ENCODE assay signal across 8 cellular contexts in genomic region chr21:20998456-20998789, GRCh38. TPM values are rescaled to one million over a fixed set of nuclear protein-coding genes. Genes with fewer than 3 reads are reported as not detected.
DNase-seq lines count a peak whose midpoint lies in the region; ATAC-seq and TF ChIP-seq lines count a peak whose summit lies in the region.

No MANE protein-coding gene starts in this region.

- intact Hi-C loops in vagina (cut with DNase I): no loop called here

- peak overlapping the region; percentile 27 for H3K27ac ChIP-seq in vagina

- H3K27me3 Mint-ChIP-seq in memory B cell: peaks cover 16% of the 10 kb centered on the region

- peak; percentile 0 for DNase-seq in stimulated activated CD4-positive, alpha-beta T cell treated with anti-CD3 and anti-CD28 coated beads, Interleukin-12 subunit alpha, Interleukin-12 subunit beta, amount 100 ng/mL, for 4 hours
- no peak for DNase-seq in stimulated activated CD4-positive, alpha-beta T cell treated with anti-CD3 and anti-CD28 coated beads, Interleukin-2, amount 100 ng/mL, for 24 hours
- DNase-seq in astrocyte of the spinal cord (ENCODE audit: low read depth, low spot score): no peak
- no peak for DNase-seq in memory B cell (ENCODE audit: low spot score in 2 of 2)
- no peak for DNase-seq in vagina (ENCODE audit: extremely low spot score in 2 of 2)
- DNase-seq in amniotic stem cell (lab: John Stamatoyannopoulos, UW): no peak

- H3K27ac Mint-ChIP-seq in memory B cell: no peak overlapping the region

- no peaks in the 10 kb centered on the region for H3K27me3 ChIP-seq in vagina

- no peak for TF ChIP-seq CTCF in astrocyte of the spinal cord (IDR thresholded peaks at IDR 0.05; ENCODE audit: low read depth, low read length)
- TF ChIP-seq CTCF in vagina (IDR thresholded peaks at IDR 0.05): no peak

- no peaks in the 10 kb centered on the region for H3K36me3 Mint-ChIP-seq in memory B cell

- TF ChIP-seq POLR2A in vagina (IDR thresholded peaks at IDR 0.05): no peak

- H3K4me1 Mint-ChIP-seq in memory B cell: no peaks in the 10 kb centered on the region

- in situ Hi-C loops in astrocyte of the spinal cord (cut with HindIII; ENCODE audit: low sequenced_read_pairs): no loop called here

- peaks cover 18% of the 10 kb centered on the region for H3K4me1 ChIP-seq in vagina

- H3K4me3 Mint-ChIP-seq in memory B cell: peak overlapping the region; percentile 62

- H3K9me3 ChIP-seq in vagina: no peaks in the 10 kb centered on the region

- H3K9me3 Mint-ChIP-seq in memory B cell: no peaks in the 10 kb centered on the region

- ATAC-seq in memory B cell (ENCODE audit: low read depth): peak; percentile 31
- ATAC-seq in HG03520 (IDR thresholded peaks at IDR 0.05; ENCODE audit: unreplicated experiment): no peak
- ATAC-seq in GM21447 (IDR thresholded peaks at IDR 0.05; ENCODE audit: unreplicated experiment): no peak

- H3K36me3 ChIP-seq in vagina: no peaks in the 10 kb centered on the region

- H3K4me3 ChIP-seq in astrocyte of the spinal cord (ENCODE audit: low read depth, low read length): peak overlapping the region; percentile 62
- H3K4me3 ChIP-seq in vagina: peak overlapping the region; percentile 60 to 74

RNA-seq across cellular contexts. Expression of gene NCAM2, which starts 0.2 kb away (rescaled TPM):
- total RNA-seq in vagina: 4.7 TPM
